In the genomic region with DNA sequence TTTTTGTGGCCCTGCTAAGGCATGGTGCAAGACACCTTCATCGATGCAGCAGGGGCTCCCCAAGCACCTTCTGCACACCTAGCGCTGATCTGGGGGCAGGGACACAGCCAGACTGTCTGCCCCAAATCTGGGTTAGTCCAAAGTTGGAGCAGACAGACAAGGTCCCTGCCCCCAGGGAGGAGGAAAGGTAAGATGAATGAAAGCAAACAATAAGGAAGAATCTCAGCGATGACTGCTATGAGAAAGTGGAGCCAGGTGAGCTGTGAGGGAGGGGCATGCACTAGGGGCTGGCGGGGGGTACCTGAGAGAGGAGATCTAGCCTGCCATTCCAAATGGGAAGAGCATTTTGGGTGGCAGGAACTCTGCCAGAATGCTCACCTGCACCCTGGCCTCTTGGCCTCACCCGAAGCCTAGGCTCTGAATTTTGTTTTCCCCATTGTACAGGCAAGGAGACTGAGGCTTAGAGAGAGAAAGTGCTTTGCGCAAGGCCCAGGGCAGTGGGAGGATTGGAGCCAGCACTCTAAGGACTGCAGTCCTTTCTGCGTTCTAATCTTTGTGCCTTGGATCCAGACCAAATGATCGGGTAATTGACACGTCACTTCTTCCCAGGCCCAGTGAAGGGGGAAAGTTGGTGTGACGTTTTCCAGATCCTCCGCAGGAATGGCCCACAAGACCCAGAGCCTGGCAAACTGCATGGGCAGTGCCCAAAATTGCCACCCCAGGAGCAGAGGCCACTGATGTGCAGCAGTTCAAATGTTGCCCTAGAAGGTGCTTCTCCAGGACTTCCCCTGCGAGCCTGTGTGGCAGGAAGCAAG, we compare ENCODE assay signal across 1 cellular context.
TF ChIP-seq lines count a peak whose summit lies in the region.

No MANE protein-coding gene starts in this region.

TF ChIP-seq in H1, 55 proteins besides CTCF, POLR2A, EP300 and RAD21:
- no peak for TF ChIP-seq TAF7 (optimal IDR thresholded peaks at IDR 0.05; ENCODE audit: borderline replicate concordance, low read depth, low read length)
- no peak for TF ChIP-seq BCL11A (IDR thresholded peaks at IDR 0.05; ENCODE audit: low read depth in 2 of 2, low read length in 2 of 2)
- no peak for TF ChIP-seq CBX5 (IDR thresholded peaks at IDR 0.05; ENCODE audit: low read depth, low read length)
- TF ChIP-seq CHD2 (IDR thresholded peaks at IDR 0.05; ENCODE audit: low read length): no peak
- TF ChIP-seq, protein P1, sequence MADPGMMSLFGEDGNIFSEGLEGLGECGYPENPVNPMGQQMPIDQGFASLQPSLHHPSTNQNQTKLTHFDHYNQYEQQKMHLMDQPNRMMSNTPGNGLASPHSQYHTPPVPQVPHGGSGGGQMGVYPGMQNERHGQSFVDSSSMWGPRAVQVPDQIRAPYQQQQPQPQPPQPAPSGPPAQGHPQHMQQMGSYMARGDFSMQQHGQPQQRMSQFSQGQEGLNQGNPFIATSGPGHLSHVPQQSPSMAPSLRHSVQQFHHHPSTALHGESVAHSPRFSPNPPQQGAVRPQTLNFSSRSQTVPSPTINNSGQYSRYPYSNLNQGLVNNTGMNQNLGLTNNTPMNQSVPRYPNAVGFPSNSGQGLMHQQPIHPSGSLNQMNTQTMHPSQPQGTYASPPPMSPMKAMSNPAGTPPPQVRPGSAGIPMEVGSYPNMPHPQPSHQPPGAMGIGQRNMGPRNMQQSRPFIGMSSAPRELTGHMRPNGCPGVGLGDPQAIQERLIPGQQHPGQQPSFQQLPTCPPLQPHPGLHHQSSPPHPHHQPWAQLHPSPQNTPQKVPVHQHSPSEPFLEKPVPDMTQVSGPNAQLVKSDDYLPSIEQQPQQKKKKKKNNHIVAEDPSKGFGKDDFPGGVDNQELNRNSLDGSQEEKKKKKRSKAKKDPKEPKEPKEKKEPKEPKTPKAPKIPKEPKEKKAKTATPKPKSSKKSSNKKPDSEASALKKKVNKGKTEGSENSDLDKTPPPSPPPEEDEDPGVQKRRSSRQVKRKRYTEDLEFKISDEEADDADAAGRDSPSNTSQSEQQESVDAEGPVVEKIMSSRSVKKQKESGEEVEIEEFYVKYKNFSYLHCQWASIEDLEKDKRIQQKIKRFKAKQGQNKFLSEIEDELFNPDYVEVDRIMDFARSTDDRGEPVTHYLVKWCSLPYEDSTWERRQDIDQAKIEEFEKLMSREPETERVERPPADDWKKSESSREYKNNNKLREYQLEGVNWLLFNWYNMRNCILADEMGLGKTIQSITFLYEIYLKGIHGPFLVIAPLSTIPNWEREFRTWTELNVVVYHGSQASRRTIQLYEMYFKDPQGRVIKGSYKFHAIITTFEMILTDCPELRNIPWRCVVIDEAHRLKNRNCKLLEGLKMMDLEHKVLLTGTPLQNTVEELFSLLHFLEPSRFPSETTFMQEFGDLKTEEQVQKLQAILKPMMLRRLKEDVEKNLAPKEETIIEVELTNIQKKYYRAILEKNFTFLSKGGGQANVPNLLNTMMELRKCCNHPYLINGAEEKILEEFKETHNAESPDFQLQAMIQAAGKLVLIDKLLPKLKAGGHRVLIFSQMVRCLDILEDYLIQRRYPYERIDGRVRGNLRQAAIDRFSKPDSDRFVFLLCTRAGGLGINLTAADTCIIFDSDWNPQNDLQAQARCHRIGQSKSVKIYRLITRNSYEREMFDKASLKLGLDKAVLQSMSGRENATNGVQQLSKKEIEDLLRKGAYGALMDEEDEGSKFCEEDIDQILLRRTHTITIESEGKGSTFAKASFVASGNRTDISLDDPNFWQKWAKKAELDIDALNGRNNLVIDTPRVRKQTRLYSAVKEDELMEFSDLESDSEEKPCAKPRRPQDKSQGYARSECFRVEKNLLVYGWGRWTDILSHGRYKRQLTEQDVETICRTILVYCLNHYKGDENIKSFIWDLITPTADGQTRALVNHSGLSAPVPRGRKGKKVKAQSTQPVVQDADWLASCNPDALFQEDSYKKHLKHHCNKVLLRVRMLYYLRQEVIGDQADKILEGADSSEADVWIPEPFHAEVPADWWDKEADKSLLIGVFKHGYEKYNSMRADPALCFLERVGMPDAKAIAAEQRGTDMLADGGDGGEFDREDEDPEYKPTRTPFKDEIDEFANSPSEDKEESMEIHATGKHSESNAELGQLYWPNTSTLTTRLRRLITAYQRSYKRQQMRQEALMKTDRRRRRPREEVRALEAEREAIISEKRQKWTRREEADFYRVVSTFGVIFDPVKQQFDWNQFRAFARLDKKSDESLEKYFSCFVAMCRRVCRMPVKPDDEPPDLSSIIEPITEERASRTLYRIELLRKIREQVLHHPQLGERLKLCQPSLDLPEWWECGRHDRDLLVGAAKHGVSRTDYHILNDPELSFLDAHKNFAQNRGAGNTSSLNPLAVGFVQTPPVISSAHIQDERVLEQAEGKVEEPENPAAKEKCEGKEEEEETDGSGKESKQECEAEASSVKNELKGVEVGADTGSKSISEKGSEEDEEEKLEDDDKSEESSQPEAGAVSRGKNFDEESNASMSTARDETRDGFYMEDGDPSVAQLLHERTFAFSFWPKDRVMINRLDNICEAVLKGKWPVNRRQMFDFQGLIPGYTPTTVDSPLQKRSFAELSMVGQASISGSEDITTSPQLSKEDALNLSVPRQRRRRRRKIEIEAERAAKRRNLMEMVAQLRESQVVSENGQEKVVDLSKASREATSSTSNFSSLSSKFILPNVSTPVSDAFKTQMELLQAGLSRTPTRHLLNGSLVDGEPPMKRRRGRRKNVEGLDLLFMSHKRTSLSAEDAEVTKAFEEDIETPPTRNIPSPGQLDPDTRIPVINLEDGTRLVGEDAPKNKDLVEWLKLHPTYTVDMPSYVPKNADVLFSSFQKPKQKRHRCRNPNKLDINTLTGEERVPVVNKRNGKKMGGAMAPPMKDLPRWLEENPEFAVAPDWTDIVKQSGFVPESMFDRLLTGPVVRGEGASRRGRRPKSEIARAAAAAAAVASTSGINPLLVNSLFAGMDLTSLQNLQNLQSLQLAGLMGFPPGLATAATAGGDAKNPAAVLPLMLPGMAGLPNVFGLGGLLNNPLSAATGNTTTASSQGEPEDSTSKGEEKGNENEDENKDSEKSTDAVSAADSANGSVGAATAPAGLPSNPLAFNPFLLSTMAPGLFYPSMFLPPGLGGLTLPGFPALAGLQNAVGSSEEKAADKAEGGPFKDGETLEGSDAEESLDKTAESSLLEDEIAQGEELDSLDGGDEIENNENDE (IDR thresholded peaks at IDR 0.05; ENCODE audit: insufficient replicate concordance, low read length): no peak
- no peak for TF ChIP-seq HDAC2 (IDR thresholded peaks at IDR 0.05; ENCODE audit: borderline replicate concordance in 1 of 2, low read depth in 2 of 2, low read length in 2 of 2)
- no peak for TF ChIP-seq PHF8 (conservative IDR thresholded peaks at IDR 0.05; ENCODE audit: low read depth, low read length)
- TF ChIP-seq ASH2L (IDR thresholded peaks at IDR 0.05; ENCODE audit: low read length): no peak
